10 cellular contexts compared by ENCODE assay signal in genomic region chr1:164576311-164577271, GRCh38. TPM values are rescaled to one million over a fixed set of nuclear protein-coding genes. Genes with fewer than 3 reads are reported as not detected.
A peak's percentile ranks its signal among the peaks of the same experiment; 100 is the strongest.
DNase-seq lines count a peak whose midpoint lies in the region; ATAC-seq and TF ChIP-seq lines count a peak whose summit lies in the region.
"Had no signal": no experiment of that assay in that cellular context is flagged by ENCODE, and none has a peak within 500 bp of the region (broad histone marks: within the 10 kb centered on the region; RNA-seq: fewer than 3 reads in every experiment).

No MANE protein-coding gene starts in this region.

- H3K27me3 ChIP-seq in adipocyte (replicated peaks; ENCODE audit: control insufficient read depth, insufficient read depth, low read length), result no peaks in the 10 kb centered on the region
- H3K27me3 ChIP-seq in mucosa of rectum (ENCODE audit: control insufficient read depth in 2 of 2, insufficient read depth in 2 of 2, low read length in 2 of 2), result no peaks in the 10 kb centered on the region
- no peaks in the 10 kb centered on the region for H3K27me3 ChIP-seq in transverse colon

- no peak overlapping the region for H3K4me3 Mint-ChIP-seq in stimulated activated naive B cell treated with anti-CD40 and anti-IgM and Interleukin-4, amounts not matched to agents 10 μg/mL and 1 μg/mL and 100 μg/mL, for 72 hours
- H3K4me3 Mint-ChIP-seq: natural killer cell treated with Interleukin-12 subunit alpha and Interleukin-12 subunit beta and Interleukin-15 and Interleukin-18, amount 100 ng/mL, for 72 hours had no signal

- intact Hi-C loops in transverse colon (cut with DNase I; ENCODE audit: low total_unique reads), result no loop called here

- no peaks in the 10 kb centered on the region for H3K4me1 Mint-ChIP-seq in stimulated activated naive B cell treated with anti-CD40 and anti-IgM and Interleukin-4, amounts not matched to agents 10 μg/mL and 1 μg/mL and 100 μg/mL, for 72 hours

- TF ChIP-seq POLR2A in transverse colon (IDR thresholded peaks at IDR 0.05), result no peak

- TF ChIP-seq EP300 in transverse colon (IDR thresholded peaks at IDR 0.05; ENCODE audit: low read depth), result no peak

- 71 to 73% methylated on average over 7 to 64 of the region's 64 CpGs for WGBS in transverse colon (ENCODE audit: low coverage in 1 of 2), 2 donors

- H3K9me3 Mint-ChIP-seq in stimulated activated naive B cell treated with anti-CD40 and anti-IgM and Interleukin-4, amounts not matched to agents 10 μg/mL and 1 μg/mL and 100 μg/mL, for 72 hours, result peaks cover 0 to 4% of the 10 kb centered on the region in 2 donors
- H3K9me3 Mint-ChIP-seq: natural killer cell treated with Interleukin-12 subunit alpha and Interleukin-12 subunit beta and Interleukin-15 and Interleukin-18, amount 100 ng/mL, for 72 hours had no signal

- H3K9me3 ChIP-seq in adipocyte (ENCODE audit: control insufficient read depth, low read length) (no peaks in the 10 kb centered on the region), mucosa of rectum (ENCODE audit: control insufficient read depth in 2 of 2, low read length in 2 of 2) (no peaks in the 10 kb centered on the region), transverse colon (no peaks in the 10 kb centered on the region)

- H3K9ac ChIP-seq in adipocyte (ENCODE audit: low read length) (peak overlapping the region; percentile 63), mucosa of rectum (ENCODE audit: low read depth in 1 of 2, low read length in 2 of 2) (no peak overlapping the region)

- H3K27ac ChIP-seq in mucosa of rectum (ENCODE audit: low read depth in 2 of 2, low read length in 2 of 2) (peak overlapping the region; percentile 2 to 43), transverse colon (peak overlapping the region; percentile 76 to 86 (median 81))

- no peaks in the 10 kb centered on the region for H3K27me3 Mint-ChIP-seq in stimulated activated naive B cell treated with anti-CD40 and anti-IgM and Interleukin-4, amounts not matched to agents 10 μg/mL and 1 μg/mL and 100 μg/mL, for 72 hours

- in situ Hi-C loops in transverse colon (cut with MboI; ENCODE audit: low pct_ligation_motif_present in 1 of 4, low pct_unique_long_range_greater_than_20kb in 1 of 4, low sequenced_read_pairs in 3 of 4), result no loop called here

- ATAC-seq in stimulated activated naive B cell treated with anti-CD40 and anti-IgM and Interleukin-4, amounts not matched to agents 10 μg/mL and 1 μg/mL and 100 μg/mL, for 72 hours (replicated peaks), result no peak
- ATAC-seq in GM18868 (IDR thresholded peaks at IDR 0.05; ENCODE audit: unreplicated experiment), result no peak

- DNase-seq in adipocyte (ENCODE audit: low read depth) (peak; percentile 71), fibroblast of the conjunctiva (ENCODE audit: low read depth) (peak; percentile 72), transverse colon (no peak), NCI-H774 (lab: John Stamatoyannopoulos, UW) (no peak), DMS79 treated with DMSO at 0.1 percent for 48 hours (lab: John Stamatoyannopoulos, UW) (no peak)
- DNase-seq in stimulated activated naive B cell treated with anti-CD40 and anti-IgM and Interleukin-4, amounts not matched to agents 10 μg/mL and 1 μg/mL and 100 μg/mL, for 72 hours, result no peak
- DNase-seq: activated naive CD4-positive, alpha-beta T cell treated with anti-CD3 and anti-CD28 coated beads, Interleukin-2, amount 50 U/mL, for 16 hours had no signal

- H3K4me3 ChIP-seq in adipocyte (ENCODE audit: low read length), result peak overlapping the region; percentile 56
- H3K4me3 ChIP-seq in mucosa of rectum (ENCODE audit: low read length in 2 of 2), result no peak overlapping the region
- peak overlapping the region in 2 of 4 donors; percentile 24 to 29 for H3K4me3 ChIP-seq in transverse colon

- H3K27ac Mint-ChIP-seq in stimulated activated naive B cell treated with anti-CD40 and anti-IgM and Interleukin-4, amounts not matched to agents 10 μg/mL and 1 μg/mL and 100 μg/mL, for 72 hours, result no peak overlapping the region
- H3K27ac Mint-ChIP-seq: natural killer cell treated with Interleukin-12 subunit alpha and Interleukin-12 subunit beta and Interleukin-15 and Interleukin-18, amount 100 ng/mL, for 72 hours had no signal

- no peak for TF ChIP-seq CTCF in transverse colon (IDR thresholded peaks at IDR 0.05)

- H3K4me1 ChIP-seq in adipocyte (ENCODE audit: control insufficient read depth, insufficient read depth, low read length) (peaks cover 18% of the 10 kb centered on the region), mucosa of rectum (ENCODE audit: control insufficient read depth in 2 of 2, insufficient read depth in 2 of 2, low read length in 2 of 2) (peaks cover 3 to 4% of the 10 kb centered on the region in 2 donors), transverse colon (peaks cover 10 to 65% (median 20%) of the 10 kb centered on the region in 4 donors)

- H3K36me3 Mint-ChIP-seq in stimulated activated naive B cell treated with anti-CD40 and anti-IgM and Interleukin-4, amounts not matched to agents 10 μg/mL and 1 μg/mL and 100 μg/mL, for 72 hours, result no peaks in the 10 kb centered on the region
- H3K36me3 Mint-ChIP-seq: natural killer cell treated with Interleukin-12 subunit alpha and Interleukin-12 subunit beta and Interleukin-15 and Interleukin-18, amount 100 ng/mL, for 72 hours had no signal

- H3K36me3 ChIP-seq in adipocyte (ENCODE audit: control insufficient read depth, insufficient read depth, low read length, severe bottlenecking) (peaks cover 14% of the 10 kb centered on the region), mucosa of rectum (ENCODE audit: control insufficient read depth in 2 of 2, insufficient read depth in 2 of 2, low read length in 2 of 2) (peaks cover 0 to 3% of the 10 kb centered on the region in 2 donors), transverse colon (no peaks in the 10 kb centered on the region)

RNA-seq across cellular contexts. Expression of gene PBX1, which starts 17.6 kb away (rescaled TPM):
- total RNA-seq in transverse colon, result 10 to 100 TPM; 46.8 to 77.2 (median 50.7) TPM

Comparison
In these comparisons a context has a peak if more than half of its experiments do, and no peak if none do; other contexts are left out.
1. DNase-seq: peak in adipocyte (single experiment) and fibroblast of the conjunctiva (single experiment); none in transverse colon (single experiment), stimulated activated naive B cell treated with anti-CD40 and anti-IgM and Interleukin-4, amounts not matched to agents 10 μg/mL and 1 μg/mL and 100 μg/mL, for 72 hours (single experiment), NCI-H774 (single experiment) and DMS79 treated with DMSO at 0.1 percent for 48 hours (single experiment).